In genomic region chr15:31004220-31004733, GRCh38 we compare ENCODE assay signal across 9 cellular contexts. TPM values are rescaled to one million over a fixed set of nuclear protein-coding genes. Genes with fewer than 3 reads are reported as not detected.
DNase-seq lines count a peak whose midpoint lies in the region; ATAC-seq and TF ChIP-seq lines count a peak whose summit lies in the region.
"Had no signal": no experiment of that assay in that cellular context is flagged by ENCODE, and none has a peak within 500 bp of the region (broad histone marks: within the 10 kb centered on the region; RNA-seq: fewer than 3 reads in every experiment).

No MANE protein-coding gene starts in this region.

- peak overlapping the region; percentile 47 for H3K4me2 ChIP-seq in SU-DHL-6 (ENCODE audit: low read depth, low read length, poor library complexity, severe bottlenecking)

- peak overlapping the region; percentile 26; the same call in 1 of the 2 replicates for H3K9ac ChIP-seq in SU-DHL-6 (ENCODE audit: low read length)

- no peak overlapping the region for H3K4me3 ChIP-seq in SU-DHL-6 (ENCODE audit: insufficient read depth, low read length, poor library complexity, severe bottlenecking)

- no peaks in the 10 kb centered on the region for H3K9me3 ChIP-seq in SU-DHL-6 (ENCODE audit: insufficient read depth, low read length)

- no peaks in the 10 kb centered on the region for H3K79me2 ChIP-seq in SU-DHL-6 (ENCODE audit: insufficient read depth, low read length)

- H3F3A ChIP-seq in SU-DHL-6 (ENCODE audit: insufficient read depth) = peaks cover 6% of the 10 kb centered on the region; the same call in 1 of the 2 replicates

- no peaks in the 10 kb centered on the region for H3K36me3 ChIP-seq in SU-DHL-6 (ENCODE audit: low read length)

- H3K4me3 Mint-ChIP-seq in type B pancreatic cell = no peak overlapping the region

- no peak overlapping the region for H3K27ac ChIP-seq in SU-DHL-6 (ENCODE audit: low read depth, low read length)

- no peaks in the 10 kb centered on the region for H4K20me1 ChIP-seq in SU-DHL-6 (ENCODE audit: low read depth, low read length)

- no peaks in the 10 kb centered on the region for H3K4me1 Mint-ChIP-seq in type B pancreatic cell (ENCODE audit: unreplicated experiment)

- no peak overlapping the region for H2AFZ ChIP-seq in SU-DHL-6 (ENCODE audit: low read depth, low read length, severe bottlenecking)

- TF ChIP-seq CTCF in SU-DHL-6 (IDR thresholded peaks at IDR 0.05; ENCODE audit: insufficient read depth, low read length, poor library complexity, severe bottlenecking) (no peak), type B pancreatic cell (conservative IDR thresholded peaks at IDR 0.05) (no peak)

- H3K9me3 Mint-ChIP-seq in type B pancreatic cell = no peaks in the 10 kb centered on the region

- H3K27ac Mint-ChIP-seq in type B pancreatic cell = no peak overlapping the region

- H3K27me3 ChIP-seq in SU-DHL-6 (ENCODE audit: low read length) = no peaks in the 10 kb centered on the region

- no peaks in the 10 kb centered on the region for H3K9me2 ChIP-seq in SU-DHL-6 (replicated peaks; ENCODE audit: insufficient read depth, low read length)

- H3K36me3 Mint-ChIP-seq in type B pancreatic cell = no peaks in the 10 kb centered on the region

- H3K27me3 Mint-ChIP-seq in type B pancreatic cell = peaks cover 19% of the 10 kb centered on the region

- ATAC-seq in HG03108 (IDR thresholded peaks at IDR 0.05; ENCODE audit: unreplicated experiment) = peak; percentile 85
- ATAC-seq: HCT116 had no signal

- DNase-seq in CMK (ENCODE audit: low read depth) (peak; percentile 69), GM19240 (ENCODE audit: insufficient read length, low spot score) (peak; percentile 45), myocyte (ENCODE audit: low read depth) (peak; percentile 92), NCI-H510A (lab: John Stamatoyannopoulos, UW) (no peak), mesenteric fat pad (ENCODE audit: low spot score) (no peak), type B pancreatic cell (ENCODE audit: extremely low spot score, unreplicated experiment) (no peak)

RNA-seq across cellular contexts. Expression of gene MTMR10, which starts 12.8 kb away (rescaled TPM):
- total RNA-seq in myocyte (15.2 and 17.5 TPM in 2 replicates), mesenteric fat pad (36.3 TPM), type B pancreatic cell (ENCODE audit: low replicate concordance) (14.7 and 16.7 TPM in 2 replicates)
- 5.9 TPM for polyA plus RNA-seq in myocyte (2012)

Comparison
In these comparisons a context has a peak if more than half of its experiments do, and no peak if none do; other contexts are left out.
1. DNase-seq: peak in CMK (single experiment), GM19240 (single experiment) and myocyte (single experiment); none in NCI-H510A (single experiment), mesenteric fat pad (single experiment) and type B pancreatic cell (single experiment).